Comparison of ENCODE assay signal across 8 cellular contexts in genomic region chr17:16477255-16477654, GRCh38. TPM values are rescaled to one million over a fixed set of nuclear protein-coding genes. Genes with fewer than 3 reads are reported as not detected.
DNase-seq lines count a peak whose midpoint lies in the region; ATAC-seq and TF ChIP-seq lines count a peak whose summit lies in the region.

No MANE protein-coding gene starts in this region.

- DNase-seq in chondrocyte (ENCODE audit: low spot score) (no peak), transverse colon (peak; percentile 37), UCSD-AML1 (lab: John Stamatoyannopoulos, UW; ENCODE audit: unreplicated experiment) (no peak)
- DNase-seq in activated CD4-positive, alpha-beta T cell treated with anti-CD3 and anti-CD28 coated beads for 36 hours: no peak
- DNase-seq in activated effector memory CD4-positive, alpha-beta T cell treated with Interleukin-2 at 50 U/mL for 16 hours: no peak

- no peak overlapping the region for H3K4me3 ChIP-seq in HUES6 (ENCODE audit: low read depth, low read length)
- no peak overlapping the region for H3K4me3 ChIP-seq in liver (ENCODE audit: low read depth in 1 of 3, low read length in 3 of 3)
- H3K4me3 ChIP-seq in transverse colon: no peak overlapping the region

- in situ Hi-C loops in transverse colon (cut with MboI; ENCODE audit: low pct_ligation_motif_present in 1 of 4, low pct_unique_long_range_greater_than_20kb in 1 of 4, low sequenced_read_pairs in 3 of 4): no loop called here

- H3K9me3 ChIP-seq in HUES6 (ENCODE audit: control insufficient read depth, insufficient read depth, low read depth, low read length) (no peaks in the 10 kb centered on the region), liver (ENCODE audit: control insufficient read depth in 4 of 4, low read length in 3 of 4) (no peaks in the 10 kb centered on the region), transverse colon (no peaks in the 10 kb centered on the region)

- no peak for TF ChIP-seq POLR2A in transverse colon (IDR thresholded peaks at IDR 0.05)

- H3K9me3 Mint-ChIP-seq in chondrocyte (ENCODE audit: low read depth): no peaks in the 10 kb centered on the region
- no peaks in the 10 kb centered on the region for H3K9me3 Mint-ChIP-seq in activated CD4-positive, alpha-beta T cell treated with anti-CD3 and anti-CD28 coated beads for 36 hours (ENCODE audit: low read depth)

- H3K27me3 ChIP-seq in HUES6 (ENCODE audit: control insufficient read depth, insufficient read depth, low read length): no peaks in the 10 kb centered on the region
- no peaks in the 10 kb centered on the region for H3K27me3 ChIP-seq in liver (ENCODE audit: control insufficient read depth in 4 of 4, insufficient read depth in 4 of 4, low read length in 3 of 4)
- H3K27me3 ChIP-seq in transverse colon: no peaks in the 10 kb centered on the region

- no peaks in the 10 kb centered on the region for H3K36me3 Mint-ChIP-seq in chondrocyte (ENCODE audit: low read depth)
- H3K36me3 Mint-ChIP-seq in activated CD4-positive, alpha-beta T cell treated with anti-CD3 and anti-CD28 coated beads for 36 hours (ENCODE audit: low read depth): no peaks in the 10 kb centered on the region

- no peak for TF ChIP-seq EP300 in transverse colon (IDR thresholded peaks at IDR 0.05; ENCODE audit: low read depth)

- H3K9ac ChIP-seq in HUES6 (ENCODE audit: low read length) (peak overlapping the region; percentile 64), liver (ENCODE audit: low read depth in 1 of 2, low read length in 2 of 2) (no peak overlapping the region)

- no peak overlapping the region for H3K4me3 Mint-ChIP-seq in chondrocyte (ENCODE audit: unreplicated experiment)
- H3K4me3 Mint-ChIP-seq in activated CD4-positive, alpha-beta T cell treated with anti-CD3 and anti-CD28 coated beads for 36 hours: no peak overlapping the region

- POLR2A ChIA-PET in activated CD4-positive, alpha-beta T cell treated with anti-CD3 and anti-CD28 coated beads for 36 hours (lab: Charles Lee): no interaction called here

- H3K27me3 Mint-ChIP-seq in chondrocyte (ENCODE audit: low read depth): no peaks in the 10 kb centered on the region
- no peaks in the 10 kb centered on the region for H3K27me3 Mint-ChIP-seq in activated CD4-positive, alpha-beta T cell treated with anti-CD3 and anti-CD28 coated beads for 36 hours

- intact Hi-C loops in transverse colon (cut with DNase I; ENCODE audit: low total_unique reads): no loop called here
- intact Hi-C loops in activated CD4-positive, alpha-beta T cell treated with anti-CD3 and anti-CD28 coated beads for 36 hours (cut with DNase I, micrococcal nuclease): no loop called here

- peaks cover 38% of the 10 kb centered on the region for H3K4me1 ChIP-seq in HUES6 (ENCODE audit: control insufficient read depth, insufficient read depth, low read length)
- H3K4me1 ChIP-seq in liver (ENCODE audit: control insufficient read depth in 4 of 4, insufficient read depth in 4 of 4, low read length in 3 of 4): no peaks in the 10 kb centered on the region
- H3K4me1 ChIP-seq in transverse colon: peaks cover 3 to 23% (median 11%) of the 10 kb centered on the region in 4 donors

- H3K27ac ChIP-seq in HUES6 (ENCODE audit: low read depth, low read length) (peak overlapping the region; percentile 48; the same call in 1 of the 2 replicates), liver (ENCODE audit: low read depth in 1 of 2, low read length in 2 of 2) (no peak overlapping the region), transverse colon (peak overlapping the region; percentile 52 to 80 (median 68))

- no peak for ATAC-seq in activated CD4-positive, alpha-beta T cell treated with anti-CD3 and anti-CD28 coated beads for 36 hours
- ATAC-seq in GM18502 (IDR thresholded peaks at IDR 0.05; ENCODE audit: poor library complexity, unreplicated experiment): no peak

- CTCF ChIA-PET in activated CD4-positive, alpha-beta T cell treated with anti-CD3 and anti-CD28 coated beads for 36 hours (lab: Charles Lee): interaction anchor here (0.7 kb wide), 1 partner anchor 226 kb away, joined by 3 read pairs; no protein-coding TSS in a partner anchor

- 84% methylated on average over 5 of the region's 5 CpGs for WGBS in liver
- WGBS in transverse colon (ENCODE audit: low coverage in 1 of 2), 2 donors: 66% methylated on average over 5 of the region's 5 CpGs; no CpG with 5 or more reads in 1 of the 2 donors

- peak overlapping the region; percentile 81 for H3K27ac Mint-ChIP-seq in chondrocyte (ENCODE audit: unreplicated experiment)
- no peak overlapping the region for H3K27ac Mint-ChIP-seq in activated CD4-positive, alpha-beta T cell treated with anti-CD3 and anti-CD28 coated beads for 36 hours

- H3K36me3 ChIP-seq in HUES6 (ENCODE audit: control insufficient read depth, insufficient read depth, low read length) (no peaks in the 10 kb centered on the region), liver (ENCODE audit: control insufficient read depth in 4 of 4, insufficient read depth in 3 of 4, low read depth in 1 of 4, low read length in 3 of 4) (no peaks in the 10 kb centered on the region), transverse colon (no peaks in the 10 kb centered on the region)

- no peak for TF ChIP-seq RAD21 in liver (IDR thresholded peaks at IDR 0.05)

- H3K4me1 Mint-ChIP-seq in chondrocyte (ENCODE audit: low read depth): peaks cover 20% of the 10 kb centered on the region
- H3K4me1 Mint-ChIP-seq in activated CD4-positive, alpha-beta T cell treated with anti-CD3 and anti-CD28 coated beads for 36 hours: no peaks in the 10 kb centered on the region

- TF ChIP-seq CTCF in chondrocyte (IDR thresholded peaks at IDR 0.05) (no peak), liver (IDR thresholded peaks at IDR 0.05; ENCODE audit: low read depth, low read length, missing input control) (no peak), transverse colon (IDR thresholded peaks at IDR 0.05) (no peak)

TF ChIP-seq in liver, 16 proteins besides CTCF, POLR2A, EP300 and RAD21:
- no peak for TF ChIP-seq ATF3 (IDR thresholded peaks at IDR 0.05)
- TF ChIP-seq NR2F2 (IDR thresholded peaks at IDR 0.05): peak; percentile 77
- peak; percentile 68 to 78 for TF ChIP-seq JUND (IDR thresholded peaks at IDR 0.05)

RNA-seq across cellular contexts. Expression of gene LRRC75A, which starts 14.7 kb away (rescaled TPM):
- 2.2 to 4.1 TPM (median 2.3 TPM) in 3 replicates for total RNA-seq in chondrocyte
- total RNA-seq in liver: 10 to 100 TPM in 1 of 2 donors, under 1 TPM in 1; 0.33 to 22.6 TPM
- polyA plus RNA-seq in liver: under 1 TPM; 0.08 to 0.42 TPM
- 100 to 1,000 TPM in 2 of 4 donors, 10 to 100 TPM in 2; 67.9 to 194 (median 115) TPM for total RNA-seq in transverse colon
- total RNA-seq in activated CD4-positive, alpha-beta T cell treated with anti-CD3 and anti-CD28 coated beads for 36 hours: 1 to 10 TPM; 1.1 to 1.2 TPM

Comparison
In these comparisons a context has a peak if more than half of its experiments do, and no peak if none do; other contexts are left out.
1. H3K27ac ChIP-seq: peak in HUES6 (single experiment) and transverse colon (4 of 4); none in liver (0 of 2).